ENCODE assay signal across 20 cellular contexts in genomic region chr7:23443974-23444373, GRCh38. TPM values are rescaled to one million over a fixed set of nuclear protein-coding genes. Genes with fewer than 3 reads are reported as not detected.
"Had no signal": no experiment of that assay in that cellular context is flagged by ENCODE, and none has a peak within 500 bp of the region (broad histone marks: within the 10 kb centered on the region; RNA-seq: fewer than 3 reads in every experiment).

No MANE protein-coding gene starts in this region.

- H3K9me3 ChIP-seq: mucosa of descending colon, right atrium auricular region had no signal

- H3K27me3 ChIP-seq: brain microvascular endothelial cell, right atrium auricular region had no signal

- H3K36me3 ChIP-seq: brain microvascular endothelial cell, right atrium auricular region had no signal

- H3K4me3 ChIP-seq: dorsolateral prefrontal cortex, mucosa of descending colon, right atrium auricular region had no signal

- DNase-seq: activated CD4-positive, alpha-beta T cell treated with anti-CD3 and anti-CD28 coated beads, Interleukin-2, amount 50 U/mL, for 1 hour; activated CD8-positive, alpha-beta memory T cell treated with anti-CD3 and anti-CD28 coated beads for 24 hours; activated CD8-positive, alpha-beta memory T cell treated with anti-CD3 and anti-CD28 coated beads, Interleukin-2, amount 50 U/mL, for 48 hours; activated effector memory CD4-positive, alpha-beta T cell treated with Interleukin-2 at 50 U/mL for 16 hours; activated naive CD4-positive, alpha-beta T cell treated with anti-CD3 and anti-CD28 coated beads, Interleukin-2, amount 50 U/mL, for 16 hours; activated T-cell treated with anti-CD3 and anti-CD28 coated beads, Interleukin-2, amount 50 U/mL, for 48 hours; aorta; brain microvascular endothelial cell; central memory CD4-positive, alpha-beta T cell; dorsolateral prefrontal cortex; foreskin fibroblast; hippocampal formation; left cardiac atrium; mesenchymal stem cell; mucosa of descending colon; naive B cell; T-helper 9 cell; trophoblast cell had no signal

- H3K27ac ChIP-seq: brain microvascular endothelial cell, dorsolateral prefrontal cortex, right atrium auricular region had no signal

- ATAC-seq: activated CD4-positive, CD25-positive, alpha-beta regulatory T cell treated with anti-CD3 and anti-CD28 coated beads, Interleukin-2, amount 50 U/mL, for 24 hours; left cardiac atrium; mucosa of descending colon had no signal

RNA-seq across cellular contexts. Expression of gene IGF2BP3, which starts 26.3 kb away (rescaled TPM):
- total RNA-seq: right atrium auricular region had no signal
